In the genomic region with DNA sequence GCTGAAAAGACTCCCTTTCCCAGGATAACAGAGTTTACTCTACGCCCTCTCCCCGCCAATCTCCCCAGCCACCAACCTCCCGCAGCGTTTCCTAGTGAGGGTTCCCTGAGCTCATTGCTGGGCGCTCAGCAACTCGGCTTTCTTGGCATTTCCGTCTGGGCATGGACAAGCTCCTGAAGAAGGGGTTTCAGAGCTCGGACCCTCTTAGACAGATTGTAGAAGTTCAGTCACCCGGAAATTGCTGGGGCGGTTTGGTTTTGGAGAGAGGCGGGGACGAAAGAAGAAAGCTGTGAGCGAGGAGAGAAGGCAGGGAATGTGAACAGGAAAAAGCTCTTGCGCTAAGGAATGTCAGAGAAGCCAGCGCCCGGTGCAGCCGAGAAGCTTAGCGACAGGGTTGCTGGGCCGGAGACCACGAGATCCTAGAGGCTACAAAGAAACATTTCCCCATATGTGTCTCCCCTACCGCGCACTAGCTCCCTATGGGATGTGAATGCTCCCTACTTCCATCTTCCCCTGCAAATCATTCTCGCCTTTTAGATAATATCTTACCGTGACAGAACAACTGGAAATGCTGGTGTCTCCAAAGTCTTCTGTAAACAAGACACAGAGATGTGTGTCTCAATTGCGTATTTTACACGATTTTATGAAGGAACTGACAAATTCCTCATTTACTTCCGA, we compare ENCODE assay signal across 11 cellular contexts. TPM values are rescaled to one million over a fixed set of nuclear protein-coding genes. Genes with fewer than 3 reads are reported as not detected.
DNase-seq lines count a peak whose midpoint lies in the region; ATAC-seq and TF ChIP-seq lines count a peak whose summit lies in the region.
"Had no signal": no experiment of that assay in that cellular context is flagged by ENCODE, and none has a peak within 500 bp of the region (broad histone marks: within the 10 kb centered on the region; RNA-seq: fewer than 3 reads in every experiment).

No MANE protein-coding gene starts in this region.

- CTCF ChIA-PET in Panc1 (lab: Charles Lee), result interaction anchor here (0.6 to 0.8 kb wide), 3 partner anchors 81 to 204 kb away, joined by 3 to 5 read pairs (median 4); no protein-coding TSS in a partner anchor

- no TSS peak for BruUV-seq in Panc1 (replicated peaks; lab: Mats Ljungman, UMichigan)

- POLR2A ChIA-PET in Panc1 (lab: Charles Lee), result no interaction called here

- DNase-seq in NCI-H345 (lab: John Stamatoyannopoulos, UW) (peak; percentile 41), NCI-H345 treated with DMSO at 0.1 percent for 48 hours (lab: John Stamatoyannopoulos, UW; ENCODE audit: unreplicated experiment) (no peak), Panc1 (ENCODE audit: low read depth, low spot score) (no peak), epithelial cell of proximal tubule (ENCODE audit: low read depth) (no peak), retina (peak; percentile 76), OCI-M2 (lab: John Stamatoyannopoulos, UW; ENCODE audit: unreplicated experiment) (no peak)
- DNase-seq: AML-193, hypothalamus, MV-4-11 had no signal

- H3K36me3 ChIP-seq in Panc1 (ENCODE audit: control insufficient read depth, insufficient read depth, low read length), result no peaks in the 10 kb centered on the region

- peak overlapping the region; percentile 83 to 97 for H3K4me3 ChIP-seq in Panc1 (ENCODE audit: low read depth in 2 of 2, low read length in 2 of 2)
- peak overlapping the region; percentile 54 for H3K4me3 ChIP-seq in epithelial cell of proximal tubule (ENCODE audit: low read depth, low read length)

- H3K4me1 ChIP-seq in Panc1 (ENCODE audit: control insufficient read depth, insufficient read depth, low read length), result peaks cover 24% of the 10 kb centered on the region

- ATAC-seq in Panc1 (peak; percentile 33), HG03159 (IDR thresholded peaks at IDR 0.05; ENCODE audit: unreplicated experiment) (no peak), GM21619 (IDR thresholded peaks at IDR 0.05; ENCODE audit: unreplicated experiment) (no peak)

- in situ Hi-C loops in Panc1 (cut with HindIII; ENCODE audit: low pct_unique_long_range_greater_than_20kb, low sequenced_read_pairs), result no loop called here

- H3K27me3 ChIP-seq in Panc1 (ENCODE audit: control insufficient read depth, insufficient read depth, low read length), result no peaks in the 10 kb centered on the region

- intact Hi-C loops in Panc1 (cut with micrococcal nuclease; ENCODE audit: unreplicated experiment), result loop anchor here (5.0 kb wide), 1 partner anchor 134 kb away; no protein-coding TSS in a partner anchor

- H3K9me3 ChIP-seq in Panc1 (ENCODE audit: control insufficient read depth, insufficient read depth, low read depth, low read length), result no peaks in the 10 kb centered on the region

- H3K27ac ChIP-seq in Panc1 (ENCODE audit: low read length), result peak overlapping the region; percentile 55; the same call in 1 of the 2 replicates

- TF ChIP-seq CTCF in Panc1 (IDR thresholded peaks at IDR 0.05) (no peak), epithelial cell of proximal tubule (conservative IDR thresholded peaks at IDR 0.05; ENCODE audit: low read depth, low read length) (no peak)

RNA-seq across cellular contexts. Expression of a gene that starts 15.8 kb away (rescaled TPM):
- not detected for total RNA-seq in Panc1 (2021; ENCODE audit: unreplicated experiment)
- polyA plus RNA-seq in Panc1 (2012; ENCODE audit: insufficient read length), result not detected
- total RNA-seq in epithelial cell of proximal tubule, result not detected in 2 replicates

RNA-seq across cellular contexts. Expression of a gene that starts 48.7 kb away (rescaled TPM):
- total RNA-seq in Panc1 (2021; ENCODE audit: unreplicated experiment) (4.7 TPM), epithelial cell of proximal tubule (1.0 and 2.8 TPM in 2 replicates)
- polyA plus RNA-seq in Panc1 (2012; ENCODE audit: insufficient read length), result 4.7 TPM

Comparison
In these comparisons a context has a peak if more than half of its experiments do, and no peak if none do; other contexts are left out.
1. DNase-seq: peak in NCI-H345 (single experiment) and retina (single experiment); none in NCI-H345 treated with DMSO at 0.1 percent for 48 hours (single experiment), Panc1 (single experiment), epithelial cell of proximal tubule (single experiment) and OCI-M2 (single experiment).